In genomic region chrX:129748265-129748664, GRCh38 we compare ENCODE assay signal across 1 cellular context.
TF ChIP-seq lines count a peak whose summit lies in the region.

No MANE protein-coding gene starts in this region.

TF ChIP-seq in HepG2, 621 proteins besides CTCF, POLR2A, EP300 and RAD21 (continued from another document):
- TF ChIP-seq FOXP1 (IDR thresholded peaks at IDR 0.05) (no peak), FOXP1 (CRISPR knock-in tag; IDR thresholded peaks at IDR 0.05) (no peak), NR2F6 (IDR thresholded peaks at IDR 0.05) (no peak), NR2F6 (CRISPR knock-in tag; IDR thresholded peaks at IDR 0.05) (0 out of 2 replicates have a peak, but pooled peaks have one; percentile 18)
TF ChIP-seq in HepG2: peak in this region for 2.
